Comparison of ENCODE assay signal across 1 cellular context in genomic region chr1:41536296-41536695, GRCh38.
TF ChIP-seq lines count a peak whose summit lies in the region.

No MANE protein-coding gene starts in this region.

TF ChIP-seq in IMR-90, 13 proteins besides CTCF, POLR2A, EP300 and RAD21 (continued from another document):
- TF ChIP-seq RCOR1 (IDR thresholded peaks at IDR 0.05; ENCODE audit: insufficient replicate concordance, low read length) (no peak), MAZ (IDR thresholded peaks at IDR 0.05; ENCODE audit: borderline replicate concordance, low read depth, low read length) (no peak), RFX5 (IDR thresholded peaks at IDR 0.05; ENCODE audit: low read depth, low read length) (no peak), BHLHE40 (IDR thresholded peaks at IDR 0.05; ENCODE audit: low read depth, low read length) (no peak), SMC3 (IDR thresholded peaks at IDR 0.05; ENCODE audit: low read depth, low read length) (no peak), CHD1 (IDR thresholded peaks at IDR 0.05; ENCODE audit: low read depth, low read length) (no peak), FOS (IDR thresholded peaks at IDR 0.05; ENCODE audit: low read depth, low read length) (no peak), MXI1 (IDR thresholded peaks at IDR 0.05; ENCODE audit: borderline replicate concordance, low read depth, low read length) (no peak)
- TF ChIP-seq, protein P1, sequence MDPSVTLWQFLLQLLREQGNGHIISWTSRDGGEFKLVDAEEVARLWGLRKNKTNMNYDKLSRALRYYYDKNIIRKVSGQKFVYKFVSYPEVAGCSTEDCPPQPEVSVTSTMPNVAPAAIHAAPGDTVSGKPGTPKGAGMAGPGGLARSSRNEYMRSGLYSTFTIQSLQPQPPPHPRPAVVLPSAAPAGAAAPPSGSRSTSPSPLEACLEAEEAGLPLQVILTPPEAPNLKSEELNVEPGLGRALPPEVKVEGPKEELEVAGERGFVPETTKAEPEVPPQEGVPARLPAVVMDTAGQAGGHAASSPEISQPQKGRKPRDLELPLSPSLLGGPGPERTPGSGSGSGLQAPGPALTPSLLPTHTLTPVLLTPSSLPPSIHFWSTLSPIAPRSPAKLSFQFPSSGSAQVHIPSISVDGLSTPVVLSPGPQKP (IDR thresholded peaks at IDR 0.05; ENCODE audit: borderline replicate concordance, low read depth, low read length), result no peak
- TF ChIP-seq, protein P2, sequence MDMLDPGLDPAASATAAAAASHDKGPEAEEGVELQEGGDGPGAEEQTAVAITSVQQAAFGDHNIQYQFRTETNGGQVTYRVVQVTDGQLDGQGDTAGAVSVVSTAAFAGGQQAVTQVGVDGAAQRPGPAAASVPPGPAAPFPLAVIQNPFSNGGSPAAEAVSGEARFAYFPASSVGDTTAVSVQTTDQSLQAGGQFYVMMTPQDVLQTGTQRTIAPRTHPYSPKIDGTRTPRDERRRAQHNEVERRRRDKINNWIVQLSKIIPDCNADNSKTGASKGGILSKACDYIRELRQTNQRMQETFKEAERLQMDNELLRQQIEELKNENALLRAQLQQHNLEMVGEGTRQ (IDR thresholded peaks at IDR 0.05; ENCODE audit: low read depth, low read length), result no peak
